2 cellular contexts compared by ENCODE assay signal in genomic region chr3:39090922-39091321, GRCh38.
TF ChIP-seq lines count a peak whose summit lies in the region.

No MANE protein-coding gene starts in this region.

TF ChIP-seq in IMR-90, 13 proteins besides CTCF, POLR2A, EP300 and RAD21:
- TF ChIP-seq NFE2L2 (IDR thresholded peaks at IDR 0.05; ENCODE audit: low read depth, low read length) (no peak), MXI1 (IDR thresholded peaks at IDR 0.05; ENCODE audit: borderline replicate concordance, low read depth, low read length) (no peak), SMC3 (IDR thresholded peaks at IDR 0.05; ENCODE audit: low read depth, low read length) (no peak), FOS (IDR thresholded peaks at IDR 0.05; ENCODE audit: low read depth, low read length) (no peak), RCOR1 (IDR thresholded peaks at IDR 0.05; ENCODE audit: insufficient replicate concordance, low read length) (no peak), USF2 (IDR thresholded peaks at IDR 0.05; ENCODE audit: low read depth, low read length) (no peak), RFX5 (IDR thresholded peaks at IDR 0.05; ENCODE audit: low read depth, low read length) (no peak), CHD1 (IDR thresholded peaks at IDR 0.05; ENCODE audit: low read depth, low read length) (no peak), MAZ (IDR thresholded peaks at IDR 0.05; ENCODE audit: borderline replicate concordance, low read depth, low read length) (no peak), ELK1 (IDR thresholded peaks at IDR 0.05; ENCODE audit: borderline replicate concordance, low read depth, low read length) (no peak), CEBPB (IDR thresholded peaks at IDR 0.05; ENCODE audit: low read depth, low read length) (no peak), BHLHE40 (IDR thresholded peaks at IDR 0.05; ENCODE audit: low read depth, low read length) (no peak), MAFK (IDR thresholded peaks at IDR 0.05; ENCODE audit: low read depth, low read length) (no peak)

TF ChIP-seq in H1, 55 proteins besides CTCF, POLR2A, EP300 and RAD21:
- no peak for TF ChIP-seq ZNF274 (IDR thresholded peaks at IDR 0.05; ENCODE audit: borderline replicate concordance, extremely low read depth, low read length)
- TF ChIP-seq ASH2L (IDR thresholded peaks at IDR 0.05; ENCODE audit: low read length): no peak
- TF ChIP-seq PHF8 (conservative IDR thresholded peaks at IDR 0.05; ENCODE audit: low read depth, low read length): no peak
- TF ChIP-seq SUZ12 (IDR thresholded peaks at IDR 0.05; ENCODE audit: low read length): no peak
- TF ChIP-seq KDM4A (IDR thresholded peaks at IDR 0.05; ENCODE audit: low read depth, low read length, severe bottlenecking): no peak
- no peak for TF ChIP-seq CHD2 (IDR thresholded peaks at IDR 0.05; ENCODE audit: low read length)
- no peak for TF ChIP-seq MAFK (IDR thresholded peaks at IDR 0.05; ENCODE audit: low read depth, low read length)
